ENCODE assay signal across 11 cellular contexts in the genomic region with DNA sequence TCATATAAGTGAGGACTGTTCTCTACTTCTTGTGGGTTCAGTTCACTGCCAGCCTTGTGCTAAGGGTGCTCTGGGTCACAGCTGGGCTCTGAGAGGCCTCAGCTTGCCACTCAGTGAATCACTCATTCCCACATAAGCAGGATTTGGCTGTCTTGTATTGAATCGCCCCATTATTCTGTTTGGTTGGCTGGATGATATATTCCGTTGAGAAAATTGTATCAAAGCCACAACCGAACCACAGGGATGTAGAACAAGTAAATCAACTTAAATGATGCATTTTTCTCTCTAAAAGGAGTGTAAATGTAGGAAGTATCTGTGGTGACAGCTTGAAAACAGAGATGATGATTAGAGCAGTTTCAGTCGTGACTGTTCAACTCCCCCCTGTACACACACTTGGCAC. TPM values are rescaled to one million over a fixed set of nuclear protein-coding genes. Genes with fewer than 3 reads are reported as not detected.
DNase-seq lines count a peak whose midpoint lies in the region; ATAC-seq, FAIRE-seq and TF ChIP-seq lines count a peak whose summit lies in the region.
"Had no signal": no experiment of that assay in that cellular context is flagged by ENCODE, and none has a peak within 500 bp of the region (broad histone marks: within the 10 kb centered on the region; RNA-seq: fewer than 3 reads in every experiment).

No MANE protein-coding gene starts in this region.

- no peaks in the 10 kb centered on the region for H3K27me3 Mint-ChIP-seq in CD4-positive, alpha-beta memory T cell
- H3K27me3 Mint-ChIP-seq in activated naive CD8-positive, alpha-beta T cell treated with anti-CD3 and anti-CD28 coated beads, Interleukin-2, amount 50 U/mL, for 24 hours = no peaks in the 10 kb centered on the region
- no peaks in the 10 kb centered on the region for H3K27me3 Mint-ChIP-seq in natural killer cell (ENCODE audit: low read depth in 2 of 2)

- DNase-seq in CD4-positive, alpha-beta memory T cell = peak in 1 of 5 donors; percentile 57
- DNase-seq in HT1080 (ENCODE audit: low read depth) (peak; percentile 76), natural killer cell (no peak), NCI-H748 (lab: John Stamatoyannopoulos, UW; ENCODE audit: unreplicated experiment) (no peak), kidney (no peak)
- peak; percentile 36 for DNase-seq in activated naive CD8-positive, alpha-beta T cell treated with anti-CD3 and anti-CD28 coated beads, Interleukin-2, amount 50 U/mL, for 24 hours
- DNase-seq: aorta had no signal

- H3K4me1 Mint-ChIP-seq in CD4-positive, alpha-beta memory T cell = peaks cover 72 to 97% (median 83%) of the 10 kb centered on the region in 4 donors
- H3K4me1 Mint-ChIP-seq in activated naive CD8-positive, alpha-beta T cell treated with anti-CD3 and anti-CD28 coated beads, Interleukin-2, amount 50 U/mL, for 24 hours = peaks cover 88% of the 10 kb centered on the region
- H3K4me1 Mint-ChIP-seq in natural killer cell = peaks cover 53 to 58% of the 10 kb centered on the region in 2 donors

- H3K9me3 Mint-ChIP-seq in CD4-positive, alpha-beta memory T cell = no peaks in the 10 kb centered on the region
- H3K9me3 Mint-ChIP-seq in activated naive CD8-positive, alpha-beta T cell treated with anti-CD3 and anti-CD28 coated beads, Interleukin-2, amount 50 U/mL, for 24 hours = peaks cover 4% of the 10 kb centered on the region
- no peaks in the 10 kb centered on the region for H3K9me3 Mint-ChIP-seq in natural killer cell

- peak overlapping the region in 7 of 8 donors; percentile 26 to 76 (median 54) for H3K4me3 Mint-ChIP-seq in CD4-positive, alpha-beta memory T cell
- H3K4me3 Mint-ChIP-seq in activated naive CD8-positive, alpha-beta T cell treated with anti-CD3 and anti-CD28 coated beads, Interleukin-2, amount 50 U/mL, for 24 hours = peak overlapping the region; percentile 9
- H3K4me3 Mint-ChIP-seq in natural killer cell = no peak overlapping the region

- TF ChIP-seq CTCF in natural killer cell (IDR thresholded peaks at IDR 0.05) (no peak), kidney (IDR thresholded peaks at IDR 0.05; ENCODE audit: borderline replicate concordance, extremely low read depth, insufficient read depth) (no peak)

- peaks cover 11 to 42% of the 10 kb centered on the region in 2 donors for H3K36me3 Mint-ChIP-seq in CD4-positive, alpha-beta memory T cell
- peaks cover 18% of the 10 kb centered on the region for H3K36me3 Mint-ChIP-seq in activated naive CD8-positive, alpha-beta T cell treated with anti-CD3 and anti-CD28 coated beads, Interleukin-2, amount 50 U/mL, for 24 hours (ENCODE audit: low read depth)
- no peaks in the 10 kb centered on the region for H3K36me3 Mint-ChIP-seq in natural killer cell

- peaks cover 3% of the 10 kb centered on the region for H3K36me3 ChIP-seq in CD4-positive, alpha-beta memory T cell (ENCODE audit: insufficient read depth, low read length)
- no peaks in the 10 kb centered on the region for H3K36me3 ChIP-seq in kidney (ENCODE audit: control insufficient read depth in 1 of 2, insufficient read depth in 2 of 2, low read length in 2 of 2)

- peak overlapping the region; percentile 39 to 89 (median 76) for H3K27ac Mint-ChIP-seq in CD4-positive, alpha-beta memory T cell
- H3K27ac Mint-ChIP-seq in activated naive CD8-positive, alpha-beta T cell treated with anti-CD3 and anti-CD28 coated beads, Interleukin-2, amount 50 U/mL, for 24 hours = peak overlapping the region; percentile 92
- H3K27ac Mint-ChIP-seq in natural killer cell = peak overlapping the region; percentile 41 to 66

- no peak overlapping the region for H3K9ac ChIP-seq in kidney (ENCODE audit: low read length in 2 of 2)

- peak overlapping the region; percentile 33 for H3K27ac ChIP-seq in CD4-positive, alpha-beta memory T cell (ENCODE audit: low read depth, low read length)
- no peak overlapping the region for H3K27ac ChIP-seq in kidney (ENCODE audit: low read depth in 2 of 2, low read length in 2 of 2)

- peaks cover 84% of the 10 kb centered on the region for H3K4me1 ChIP-seq in CD4-positive, alpha-beta memory T cell (ENCODE audit: insufficient read depth, low read length)
- no peaks in the 10 kb centered on the region for H3K4me1 ChIP-seq in kidney (ENCODE audit: control insufficient read depth in 1 of 2, insufficient read depth in 1 of 2, low read depth in 1 of 2, low read length in 2 of 2)

- H3K27me3 ChIP-seq in CD4-positive, alpha-beta memory T cell (ENCODE audit: insufficient read depth, low read length) = no peaks in the 10 kb centered on the region

- CTCF ChIA-PET in CD4-positive, alpha-beta memory T cell (lab: Charles Lee; ENCODE audit: partially characterized antibody) = interaction anchor here (1.2 to 1.5 kb wide), 3 partner anchors 11 to 27 kb away, joined by 3 to 5 read pairs (median 3); no protein-coding TSS in a partner anchor

- no peak for FAIRE-seq in kidney (lab: Jason Lieb, UNC)
- FAIRE-seq: frontal cortex, GM19239 had no signal

- intact Hi-C loops in CD4-positive, alpha-beta memory T cell (cut with micrococcal nuclease) = loop anchor here (1.0 to 2.0 kb wide), 2 partner anchors 8 to 15 kb away; no protein-coding TSS in a partner anchor
- intact Hi-C loops in natural killer cell (cut with micrococcal nuclease) (loop anchor here (5.0 kb wide), 1 partner anchor 37 kb away; no protein-coding TSS in a partner anchor), kidney (cut with DNase I) (no loop called here)

- no peak overlapping the region for H3K4me3 ChIP-seq in CD4-positive, alpha-beta memory T cell (ENCODE audit: low read length in 2 of 2)
- no peak overlapping the region for H3K4me3 ChIP-seq in kidney (ENCODE audit: low read length in 2 of 2)

- H3K9me3 ChIP-seq in CD4-positive, alpha-beta memory T cell (ENCODE audit: control insufficient read depth in 1 of 2, low read length in 2 of 2) = no peaks in the 10 kb centered on the region
- H3K9me3 ChIP-seq in kidney (ENCODE audit: control insufficient read depth in 1 of 2, low read length in 2 of 2) = no peaks in the 10 kb centered on the region

- peak; percentile 81 for ATAC-seq in activated naive CD8-positive, alpha-beta T cell treated with anti-CD3 and anti-CD28 coated beads, Interleukin-2, amount 50 U/mL, for 24 hours
- ATAC-seq in natural killer cell (peak in 2 of 3 donors; percentile 40 to 61), HG02588 (IDR thresholded peaks at IDR 0.05; ENCODE audit: unreplicated experiment) (no peak), HG02610 (IDR thresholded peaks at IDR 0.05; ENCODE audit: unreplicated experiment) (no peak)

- POLR2A ChIA-PET in CD4-positive, alpha-beta memory T cell (lab: Charles Lee; ENCODE audit: partially characterized antibody) = interaction anchor here (1.0 to 1.6 kb wide), 7 partner anchors 8 to 228 kb away, joined by 3 to 6 read pairs (median 3); no protein-coding TSS in a partner anchor

RNA-seq across cellular contexts. Expression of gene TTC39C, which starts 39.6 kb away (rescaled TPM):
- total RNA-seq in CD4-positive, alpha-beta memory T cell = 100 to 1,000 TPM; 168 to 180 TPM
- polyA plus RNA-seq in CD4-positive, alpha-beta memory T cell = 100 to 1,000 TPM; 134 to 165 TPM
- total RNA-seq in HT1080 (2014; rRNA removed; shearing (Covaris generic)) = 20.4 and 20.8 TPM in 2 replicates
- polyA plus RNA-seq in HT1080 (2015; cell fraction: cytosol; rRNA removed) = 20.2 and 22.4 TPM in 2 replicates
- 21.2 and 28.1 TPM in 2 replicates for polyA plus RNA-seq in HT1080 (2015; cell fraction: nucleus; rRNA removed)
- total RNA-seq in natural killer cell (10 to 100 TPM; 39.0 to 61.5 (median 44.3) TPM), kidney (17.4 TPM)
- polyA plus RNA-seq in kidney (ENCODE audit: insufficient read depth, low read depth, low replicate concordance) = 2.8 TPM

Comparison
In these comparisons a context has a peak if more than half of its experiments do, and no peak if none do; other contexts are left out.
1. DNase-seq: peak in HT1080 (single experiment) and activated naive CD8-positive, alpha-beta T cell treated with anti-CD3 and anti-CD28 coated beads, Interleukin-2, amount 50 U/mL, for 24 hours (single experiment); none in natural killer cell (single experiment), NCI-H748 (single experiment) and kidney (single experiment).
2. ATAC-seq: peak in activated naive CD8-positive, alpha-beta T cell treated with anti-CD3 and anti-CD28 coated beads, Interleukin-2, amount 50 U/mL, for 24 hours (single experiment) and natural killer cell (2 of 3); none in HG02588 (single experiment) and HG02610 (single experiment).
3. Peak in every context shown above with its lines, with median percentiles within 50 percentile points of each other: H3K27ac Mint-ChIP-seq.